21 cellular contexts compared by ENCODE assay signal in the genomic region with DNA sequence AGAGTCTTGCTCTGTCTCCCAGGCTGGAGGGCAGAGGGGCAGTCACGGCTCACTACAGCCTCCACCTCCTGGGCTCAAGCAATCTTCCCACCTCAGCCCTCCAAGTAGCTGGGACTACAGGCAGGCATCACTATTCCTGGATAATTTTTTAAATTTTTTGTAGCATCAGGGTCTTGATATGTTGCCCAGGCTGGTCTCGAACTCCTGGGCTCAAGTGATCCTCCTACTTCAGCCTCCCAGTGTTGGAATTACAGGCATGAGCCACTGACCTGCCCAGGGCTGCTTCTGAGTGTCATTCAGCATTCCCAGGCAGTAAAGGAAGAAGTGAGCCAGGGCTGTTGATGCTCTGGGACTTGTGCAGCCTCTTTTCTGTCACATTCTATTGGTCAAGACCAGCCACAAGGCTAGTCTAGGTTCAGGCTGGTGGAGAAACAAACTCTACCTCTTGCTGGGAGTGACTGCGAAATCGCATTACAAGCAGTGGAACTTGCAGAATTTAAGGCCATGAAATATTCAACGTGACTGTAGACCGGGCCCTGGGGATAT. TPM values are rescaled to one million over a fixed set of nuclear protein-coding genes. Genes with fewer than 3 reads are reported as not detected.
DNase-seq lines count a peak whose midpoint lies in the region; ATAC-seq, FAIRE-seq and TF ChIP-seq lines count a peak whose summit lies in the region.
"Had no signal": no experiment of that assay in that cellular context is flagged by ENCODE, and none has a peak within 500 bp of the region (broad histone marks: within the 10 kb centered on the region; RNA-seq: fewer than 3 reads in every experiment).

No MANE protein-coding gene starts in this region.

- H3K36me3 ChIP-seq in right lobe of liver (no peaks in the 10 kb centered on the region), mammary epithelial cell (ENCODE audit: insufficient read depth, low read length) (no peaks in the 10 kb centered on the region), kidney (ENCODE audit: control insufficient read depth in 1 of 2, insufficient read depth in 2 of 2, low read length in 2 of 2) (no peaks in the 10 kb centered on the region)
- H3K36me3 ChIP-seq: adrenal gland, left lung, right atrium auricular region, uterus had no signal

- H3K27me3 ChIP-seq in right lobe of liver (no peaks in the 10 kb centered on the region), mammary epithelial cell (ENCODE audit: insufficient read depth, low read length) (no peaks in the 10 kb centered on the region)
- H3K27me3 ChIP-seq: adrenal gland, left lung, right atrium auricular region, uterus had no signal

- no peak for TF ChIP-seq CTCF in activated CD8-positive, alpha-beta T cell treated with anti-CD3 and anti-CD28 coated beads for 36 hours (IDR thresholded peaks at IDR 0.05)
- TF ChIP-seq CTCF in activated B cell treated with CpG ODN at 0.5 μM for 24 hours (IDR thresholded peaks at IDR 0.05) (no peak), right lobe of liver (IDR thresholded peaks at IDR 0.05) (no peak), mammary epithelial cell (conservative IDR thresholded peaks at IDR 0.05 in 1 of 2, IDR thresholded peaks at IDR 0.05 in 1 of 2; ENCODE audit: extremely low read depth in 1 of 2, insufficient read depth in 1 of 2, low read depth in 1 of 2, low read length in 2 of 2) (no peak), kidney (IDR thresholded peaks at IDR 0.05; ENCODE audit: borderline replicate concordance, extremely low read depth, insufficient read depth) (no peak)

- TF ChIP-seq POLR2A in right lobe of liver (IDR thresholded peaks at IDR 0.05), result no peak

- no peak overlapping the region for H3K4me3 ChIP-seq in right lobe of liver
- no peak overlapping the region for H3K4me3 ChIP-seq in mammary epithelial cell (replicated peaks in 1 of 3; ENCODE audit: insufficient read depth in 1 of 3, low read depth in 2 of 3, low read length in 3 of 3)
- H3K4me3 ChIP-seq in kidney (ENCODE audit: low read length in 2 of 2), result no peak overlapping the region
- H3K4me3 ChIP-seq: A549, adrenal gland, left lung, mucosa of descending colon, right atrium auricular region, uterus had no signal

- H3K27ac ChIP-seq in right lobe of liver (peak overlapping the region in 2 of 3 donors; percentile 98 to 99), mammary epithelial cell (ENCODE audit: insufficient read depth, low read depth, low read length) (no peak overlapping the region), kidney (ENCODE audit: low read depth in 2 of 2, low read length in 2 of 2) (no peak overlapping the region)
- H3K27ac ChIP-seq: A549, left lung, right atrium auricular region, uterus had no signal

- WGBS in right lobe of liver (ENCODE audit: insufficient coverage, low coverage, low lambda C conversion rate, missing lambda C conversion rate), result 93% methylated on average over 6 of the region's 6 CpGs
- WGBS in mammary epithelial cell (ENCODE audit: low coverage, missing lambda C conversion rate), result 82% methylated on average over 3 of the region's 6 CpGs

- no peak for DNase-seq in activated CD8-positive, alpha-beta T cell treated with anti-CD3 and anti-CD28 coated beads for 36 hours
- no peak for DNase-seq in activated CD8-positive, alpha-beta T cell treated with anti-CD3 and anti-CD28 coated beads, Interleukin-2, amount 10 ng/mL, durations not matched to agents 7 days and 5 days
- no peak for DNase-seq in activated B cell treated with CpG ODN at 0.5 μM for 24 hours
- no peak for DNase-seq in right lobe of liver
- peak; percentile 35 for DNase-seq in sciatic nerve (ENCODE audit: low spot score)
- DNase-seq in UCSD-AML1 (lab: John Stamatoyannopoulos, UW; ENCODE audit: unreplicated experiment), result no peak
- DNase-seq in mammary epithelial cell, result no peak
- no peak for DNase-seq in kidney
- DNase-seq: activated CD4-positive, alpha-beta T cell treated with anti-CD3 and anti-CD28 coated beads, Interleukin-2, amount 50 U/mL, for 48 hours; C1 segment of cervical spinal cord; DMS153; head of caudate nucleus; left lung; NCI-H187; substantia nigra; uterus had no signal

- H3K4me1 Mint-ChIP-seq in activated CD8-positive, alpha-beta T cell treated with anti-CD3 and anti-CD28 coated beads for 36 hours (ENCODE audit: low read depth), result peaks cover 32% of the 10 kb centered on the region
- peaks cover 32% of the 10 kb centered on the region for H3K4me1 Mint-ChIP-seq in activated CD8-positive, alpha-beta T cell treated with anti-CD3 and anti-CD28 coated beads, Interleukin-2, amount 10 ng/mL, durations not matched to agents 7 days and 5 days (ENCODE audit: low read depth)
- peaks cover 39% of the 10 kb centered on the region for H3K4me1 Mint-ChIP-seq in activated B cell treated with CpG ODN at 0.5 μM for 24 hours

- H3K36me3 Mint-ChIP-seq in activated CD8-positive, alpha-beta T cell treated with anti-CD3 and anti-CD28 coated beads for 36 hours (ENCODE audit: low read depth), result no peaks in the 10 kb centered on the region
- no peaks in the 10 kb centered on the region for H3K36me3 Mint-ChIP-seq in activated CD8-positive, alpha-beta T cell treated with anti-CD3 and anti-CD28 coated beads, Interleukin-2, amount 10 ng/mL, durations not matched to agents 7 days and 5 days (ENCODE audit: low read depth)
- peaks cover 6% of the 10 kb centered on the region for H3K36me3 Mint-ChIP-seq in activated B cell treated with CpG ODN at 0.5 μM for 24 hours (ENCODE audit: low read depth)

- intact Hi-C loops in activated CD8-positive, alpha-beta T cell treated with anti-CD3 and anti-CD28 coated beads for 36 hours (cut with micrococcal nuclease), result no loop called here
- intact Hi-C loops in activated B cell treated with CpG ODN at 0.5 μM for 24 hours (cut with micrococcal nuclease) (no loop called here), right lobe of liver (cut with DNase I) (no loop called here), sciatic nerve (cut with DNase I) (no loop called here), mammary epithelial cell (cut with micrococcal nuclease) (no loop called here), kidney (cut with DNase I) (no loop called here)

- no peak for ATAC-seq in activated CD8-positive, alpha-beta T cell treated with anti-CD3 and anti-CD28 coated beads for 36 hours
- no peak for ATAC-seq in activated CD8-positive, alpha-beta T cell treated with anti-CD3 and anti-CD28 coated beads, Interleukin-2, amount 10 ng/mL, durations not matched to agents 7 days and 5 days
- ATAC-seq in activated B cell treated with CpG ODN at 0.5 μM for 24 hours (ENCODE audit: low read depth), result no peak
- ATAC-seq in right lobe of liver, result no peak
- no peak for ATAC-seq in sciatic nerve
- ATAC-seq: A549, left lung had no signal

- H3K27ac Mint-ChIP-seq in activated CD8-positive, alpha-beta T cell treated with anti-CD3 and anti-CD28 coated beads for 36 hours, result no peak overlapping the region
- no peak overlapping the region for H3K27ac Mint-ChIP-seq in activated CD8-positive, alpha-beta T cell treated with anti-CD3 and anti-CD28 coated beads, Interleukin-2, amount 10 ng/mL, durations not matched to agents 7 days and 5 days
- H3K27ac Mint-ChIP-seq in activated B cell treated with CpG ODN at 0.5 μM for 24 hours, result no peak overlapping the region

- no peaks in the 10 kb centered on the region for H3K9me3 Mint-ChIP-seq in activated CD8-positive, alpha-beta T cell treated with anti-CD3 and anti-CD28 coated beads for 36 hours
- no peaks in the 10 kb centered on the region for H3K9me3 Mint-ChIP-seq in activated CD8-positive, alpha-beta T cell treated with anti-CD3 and anti-CD28 coated beads, Interleukin-2, amount 10 ng/mL, durations not matched to agents 7 days and 5 days (ENCODE audit: insufficient read depth)
- H3K9me3 Mint-ChIP-seq in activated B cell treated with CpG ODN at 0.5 μM for 24 hours, result no peaks in the 10 kb centered on the region

- in situ Hi-C loops in mammary epithelial cell (cut with MboI; ENCODE audit: low sequenced_read_pairs in 2 of 2), result no loop called here

- POLR2A ChIA-PET in activated CD8-positive, alpha-beta T cell treated with anti-CD3 and anti-CD28 coated beads for 36 hours (lab: Charles Lee), result no interaction called here
- POLR2A ChIA-PET in activated CD8-positive, alpha-beta T cell treated with anti-CD3 and anti-CD28 coated beads, Interleukin-2, amount 10 ng/mL, durations not matched to agents 7 days and 5 days (lab: Charles Lee), result no interaction called here
- POLR2A ChIA-PET in activated B cell treated with CpG ODN at 0.5 μM for 24 hours (lab: Charles Lee), result interaction anchor here (0.5 kb wide), 1 partner anchor 206 kb away, joined by 3 read pairs; no protein-coding TSS in a partner anchor

- peaks cover 0 to 36% (median 17%) of the 10 kb centered on the region in 4 donors for H3K4me1 ChIP-seq in right lobe of liver
- H3K4me1 ChIP-seq in mammary epithelial cell (ENCODE audit: insufficient read depth, low read length), result peaks cover 15% of the 10 kb centered on the region
- peaks cover 5 to 8% of the 10 kb centered on the region in 2 donors for H3K4me1 ChIP-seq in kidney (ENCODE audit: control insufficient read depth in 1 of 2, insufficient read depth in 1 of 2, low read depth in 1 of 2, low read length in 2 of 2)

- peaks cover 29% of the 10 kb centered on the region for H3K79me2 ChIP-seq in mammary epithelial cell (ENCODE audit: insufficient read depth, low read length)

- H3K9ac ChIP-seq in mammary epithelial cell (ENCODE audit: insufficient read depth, low read length), result no peak overlapping the region
- H3K9ac ChIP-seq in kidney (ENCODE audit: low read length in 2 of 2), result no peak overlapping the region

- no peaks in the 10 kb centered on the region for H4K20me1 ChIP-seq in mammary epithelial cell (ENCODE audit: insufficient read depth, low read length)

- no peaks in the 10 kb centered on the region for H3K9me3 ChIP-seq in right lobe of liver
- H3K9me3 ChIP-seq in mammary epithelial cell (replicated peaks; ENCODE audit: insufficient read depth, low read length), result no peaks in the 10 kb centered on the region
- H3K9me3 ChIP-seq in kidney (ENCODE audit: control insufficient read depth in 1 of 2, low read length in 2 of 2), result no peaks in the 10 kb centered on the region
- H3K9me3 ChIP-seq: A549, adrenal gland, left lung, mucosa of descending colon, right atrium auricular region, uterus had no signal

- BruUV-seq in mammary epithelial cell (replicated peaks; lab: Mats Ljungman, UMichigan), result no TSS peak

- H2AFZ ChIP-seq in mammary epithelial cell (ENCODE audit: low read depth, low read length), result no peak overlapping the region

- peak overlapping the region; percentile 88 for H3K4me3 Mint-ChIP-seq in activated CD8-positive, alpha-beta T cell treated with anti-CD3 and anti-CD28 coated beads for 36 hours
- no peak overlapping the region for H3K4me3 Mint-ChIP-seq in activated CD8-positive, alpha-beta T cell treated with anti-CD3 and anti-CD28 coated beads, Interleukin-2, amount 10 ng/mL, durations not matched to agents 7 days and 5 days
- peak overlapping the region; percentile 24 for H3K4me3 Mint-ChIP-seq in activated B cell treated with CpG ODN at 0.5 μM for 24 hours

- H3K27me3 Mint-ChIP-seq in activated CD8-positive, alpha-beta T cell treated with anti-CD3 and anti-CD28 coated beads for 36 hours, result no peaks in the 10 kb centered on the region
- no peaks in the 10 kb centered on the region for H3K27me3 Mint-ChIP-seq in activated CD8-positive, alpha-beta T cell treated with anti-CD3 and anti-CD28 coated beads, Interleukin-2, amount 10 ng/mL, durations not matched to agents 7 days and 5 days (ENCODE audit: low read depth)
- H3K27me3 Mint-ChIP-seq in activated B cell treated with CpG ODN at 0.5 μM for 24 hours, result no peaks in the 10 kb centered on the region

- dilution Hi-C loops in mammary epithelial cell (cut with HindIII; ENCODE audit: low sequenced_read_pairs), result no loop called here

- CTCF ChIA-PET in activated CD8-positive, alpha-beta T cell treated with anti-CD3 and anti-CD28 coated beads for 36 hours (lab: Charles Lee), result interaction anchor here (0.9 to 1.3 kb wide), 2 partner anchors 14 to 284 kb away, joined by 3 read pairs; no protein-coding TSS in a partner anchor
- CTCF ChIA-PET in activated CD8-positive, alpha-beta T cell treated with anti-CD3 and anti-CD28 coated beads, Interleukin-2, amount 10 ng/mL, durations not matched to agents 7 days and 5 days (lab: Charles Lee), result interaction anchor here (1.2 to 1.6 kb wide), 2 partner anchors 14 to 262 kb away, joined by 6 to 7 read pairs; no protein-coding TSS in a partner anchor
- CTCF ChIA-PET in activated B cell treated with CpG ODN at 0.5 μM for 24 hours (lab: Charles Lee) (interaction anchor here (0.6 kb wide), 1 partner anchor 105 kb away, joined by 3 read pairs; no protein-coding TSS in a partner anchor), mammary epithelial cell (lab: Charles Lee; ENCODE audit: low non-redundant PET) (no interaction called here)

- no peak for FAIRE-seq in kidney (lab: Jason Lieb, UNC)
- FAIRE-seq: A549, endothelial cell of umbilical vein had no signal

- no peak overlapping the region for H3K4me2 ChIP-seq in mammary epithelial cell (ENCODE audit: insufficient read depth, low read depth, low read length)

RNA-seq across cellular contexts. Expression of a gene that starts 2.1 kb away (rescaled TPM):
- 10 to 100 TPM; 20.5 to 22.7 TPM for total RNA-seq in activated CD8-positive, alpha-beta T cell treated with anti-CD3 and anti-CD28 coated beads for 36 hours
- total RNA-seq in activated CD8-positive, alpha-beta T cell treated with anti-CD3 and anti-CD28 coated beads, Interleukin-2, amount 10 ng/mL, durations not matched to agents 7 days and 5 days, result 10 to 100 TPM; 19.1 to 20.1 TPM
- 30.8 and 39.0 TPM in 2 replicates for total RNA-seq in activated B cell treated with CpG ODN at 0.5 μM for 24 hours
- 10 to 100 TPM; 23.4 to 30.0 (median 26.9) TPM for total RNA-seq in right lobe of liver
- 26.5 TPM for total RNA-seq in sciatic nerve
- total RNA-seq in mammary epithelial cell, result 10 to 100 TPM; 27.7 to 36.0 TPM
- 10.4 TPM for polyA plus RNA-seq in mammary epithelial cell
- 48.7 TPM for polyA minus RNA-seq in mammary epithelial cell
- 36.9 TPM for total RNA-seq in kidney
- polyA plus RNA-seq in kidney (ENCODE audit: insufficient read depth, low read depth, low replicate concordance), result 7.4 TPM

Comparison
In these comparisons a context has a peak if more than half of its experiments do, and no peak if none do; other contexts are left out.
1. H3K27ac ChIP-seq: peak in right lobe of liver (2 of 3); none in mammary epithelial cell (single experiment) and kidney (0 of 2).